Comparison of ENCODE assay signal across 21 cellular contexts in the genomic region with DNA sequence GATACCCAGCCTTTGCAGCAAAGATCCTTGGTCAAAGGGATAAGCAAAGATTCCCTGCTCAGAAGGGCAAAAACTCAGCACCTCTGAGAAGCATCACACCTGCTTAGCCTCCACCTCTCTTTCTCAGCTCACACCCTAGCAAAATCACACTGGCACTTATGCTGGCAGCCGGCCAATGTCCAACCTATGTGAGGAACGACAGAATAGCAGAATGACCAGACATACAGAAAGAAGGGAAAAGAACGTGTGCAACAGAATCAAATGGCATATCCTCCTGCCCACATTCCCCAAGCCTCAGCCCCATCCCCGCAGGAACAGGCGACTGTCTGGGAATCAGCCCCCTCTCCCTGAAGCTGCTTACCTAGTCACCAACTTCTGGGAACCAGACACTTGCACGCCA. TPM values are rescaled to one million over a fixed set of nuclear protein-coding genes. Genes with fewer than 3 reads are reported as not detected.
DNase-seq lines count a peak whose midpoint lies in the region; FAIRE-seq and TF ChIP-seq lines count a peak whose summit lies in the region.
"Had no signal": no experiment of that assay in that cellular context is flagged by ENCODE, and none has a peak within 500 bp of the region (broad histone marks: within the 10 kb centered on the region; RNA-seq: fewer than 3 reads in every experiment).

No MANE protein-coding gene starts in this region.

- peaks cover 0 to 44% (median 33%) of the 10 kb centered on the region in 4 donors for H3K4me1 ChIP-seq in sigmoid colon

- H3K27me3 Mint-ChIP-seq in T-helper 2 cell treated with Interferon-gamma antibody and Interleukin-4, amounts not matched to agents 5 μg/mL and 100 μg/mL, for 36 hours (ENCODE audit: low read depth): no peaks in the 10 kb centered on the region
- no peaks in the 10 kb centered on the region for H3K27me3 Mint-ChIP-seq in dendritic cell treated with granulocyte-macrophage colony-stimulating factor and Interleukin-4, amounts not matched to agents 40 ng/mL and 50 ng/mL, for 4 days

- no peak for FAIRE-seq in D721Med (lab: Jason Lieb, UNC)
- FAIRE-seq: astrocyte had no signal

- no peak for DNase-seq in T-helper 2 cell treated with Interferon-gamma antibody and Interleukin-4, amounts not matched to agents 5 μg/mL and 100 μg/mL, for 36 hours (ENCODE audit: low spot score)
- DNase-seq in T-helper 2 cell (no peak), NCI-H69 (lab: John Stamatoyannopoulos, UW) (peak; percentile 5), sigmoid colon (no peak), D721Med (ENCODE audit: insufficient read length, low spot score) (no peak), COLO668 (lab: John Stamatoyannopoulos, UW; ENCODE audit: unreplicated experiment) (no peak), iPS-NIHi7 (ENCODE audit: extremely low spot score) (no peak)
- DNase-seq: activated naive CD4-positive, alpha-beta T cell treated with anti-CD3 and anti-CD28 coated beads for 36 hours; EL; erythroblast; HFFc6; NCI-H187; NCI-H446 treated with DMSO at 0.1 percent for 48 hours; PC-9; stimulated activated naive CD8-positive, alpha-beta T cell treated with anti-CD3 and anti-CD28 coated beads, Interleukin-15, Interleukin-2, amounts not matched to agents 100 U/mL and 50 U/mL, for 24 hours had no signal

- no peaks in the 10 kb centered on the region for H3K27me3 ChIP-seq in sigmoid colon

- no peak overlapping the region for H3K27ac Mint-ChIP-seq in T-helper 2 cell treated with Interferon-gamma antibody and Interleukin-4, amounts not matched to agents 5 μg/mL and 100 μg/mL, for 36 hours
- no peak overlapping the region for H3K27ac Mint-ChIP-seq in dendritic cell treated with granulocyte-macrophage colony-stimulating factor and Interleukin-4, amounts not matched to agents 40 ng/mL and 50 ng/mL, for 4 days
- H3K27ac Mint-ChIP-seq: HFFc6 had no signal

- peak overlapping the region; percentile 74 for H3K4me3 Mint-ChIP-seq in T-helper 2 cell treated with Interferon-gamma antibody and Interleukin-4, amounts not matched to agents 5 μg/mL and 100 μg/mL, for 36 hours
- H3K4me3 Mint-ChIP-seq in dendritic cell treated with granulocyte-macrophage colony-stimulating factor and Interleukin-4, amounts not matched to agents 40 ng/mL and 50 ng/mL, for 4 days: peak overlapping the region; percentile 33
- H3K4me3 Mint-ChIP-seq: HFFc6 had no signal

- peak overlapping the region; percentile 1 to 41 (median 36) for H3K27ac ChIP-seq in sigmoid colon
- H3K27ac ChIP-seq: PC-9, SK-N-MC had no signal

- WGBS in sigmoid colon, 2 donors: 63 to 84% methylated on average over 6 of the region's 6 CpGs

- H3K9me3 ChIP-seq in sigmoid colon: no peaks in the 10 kb centered on the region

- no peak for TF ChIP-seq POLR2A in sigmoid colon (IDR thresholded peaks at IDR 0.05)

- no peaks in the 10 kb centered on the region for H3K36me3 ChIP-seq in sigmoid colon

- no peaks in the 10 kb centered on the region for H3K9me3 Mint-ChIP-seq in T-helper 2 cell treated with Interferon-gamma antibody and Interleukin-4, amounts not matched to agents 5 μg/mL and 100 μg/mL, for 36 hours
- peaks cover 7% of the 10 kb centered on the region for H3K9me3 Mint-ChIP-seq in dendritic cell treated with granulocyte-macrophage colony-stimulating factor and Interleukin-4, amounts not matched to agents 40 ng/mL and 50 ng/mL, for 4 days
- H3K9me3 Mint-ChIP-seq: activated naive CD4-positive, alpha-beta T cell treated with anti-CD3 and anti-CD28 coated beads for 36 hours; HFFc6 had no signal

- no peaks in the 10 kb centered on the region for H3K36me3 Mint-ChIP-seq in T-helper 2 cell treated with Interferon-gamma antibody and Interleukin-4, amounts not matched to agents 5 μg/mL and 100 μg/mL, for 36 hours (ENCODE audit: low read depth)
- peaks cover 35% of the 10 kb centered on the region for H3K36me3 Mint-ChIP-seq in dendritic cell treated with granulocyte-macrophage colony-stimulating factor and Interleukin-4, amounts not matched to agents 40 ng/mL and 50 ng/mL, for 4 days (ENCODE audit: low read depth)

- intact Hi-C loops in dendritic cell treated with granulocyte-macrophage colony-stimulating factor and Interleukin-4, amounts not matched to agents 40 ng/mL and 50 ng/mL, for 4 days (cut with micrococcal nuclease): no loop called here
- intact Hi-C loops in sigmoid colon (cut with DNase I): no loop called here

- no peak for TF ChIP-seq EP300 in sigmoid colon (IDR thresholded peaks at IDR 0.05)

- H3K4me3 ChIP-seq in sigmoid colon: no peak overlapping the region
- H3K4me3 ChIP-seq: coronary artery, PC-9, SK-N-MC had no signal

- peaks cover 66% of the 10 kb centered on the region for H3K4me1 Mint-ChIP-seq in T-helper 2 cell treated with Interferon-gamma antibody and Interleukin-4, amounts not matched to agents 5 μg/mL and 100 μg/mL, for 36 hours (ENCODE audit: low read depth)
- peaks cover 65% of the 10 kb centered on the region for H3K4me1 Mint-ChIP-seq in dendritic cell treated with granulocyte-macrophage colony-stimulating factor and Interleukin-4, amounts not matched to agents 40 ng/mL and 50 ng/mL, for 4 days (ENCODE audit: low read depth)

- no peak for TF ChIP-seq CTCF in sigmoid colon (IDR thresholded peaks at IDR 0.05)
- TF ChIP-seq CTCF in D721Med (IDR thresholded peaks at IDR 0.05; ENCODE audit: insufficient read depth, missing control alignments): no peak

RNA-seq across cellular contexts. Expression of gene ADORA3, which starts 0.7 kb away (rescaled TPM):
- total RNA-seq in sigmoid colon: 10 to 100 TPM in 2 of 4 donors, 1 to 10 TPM in 2; 3.0 to 12.8 (median 10.4) TPM
- 10 to 100 TPM in 1 of 3 donors, 1 to 10 TPM in 2; 3.0 to 20.6 (median 5.4) TPM for polyA plus RNA-seq in sigmoid colon
- total RNA-seq: A172; activated naive CD4-positive, alpha-beta T cell treated with anti-CD3 and anti-CD28 coated beads for 36 hours; astrocyte; HFFc6; PC-9 had no signal
- polyA plus RNA-seq: neural cell had no signal

RNA-seq across cellular contexts. Expression of gene TMIGD3, which starts 0.7 kb away (rescaled TPM):
- 1 to 10 TPM; 1.9 to 7.5 (median 5.1) TPM for total RNA-seq in sigmoid colon
- 10 to 100 TPM in 1 of 3 donors, 1 to 10 TPM in 2; 3.4 to 29.8 (median 6.6) TPM for polyA plus RNA-seq in sigmoid colon
- total RNA-seq: A172; activated naive CD4-positive, alpha-beta T cell treated with anti-CD3 and anti-CD28 coated beads for 36 hours; astrocyte; HFFc6; PC-9 had no signal
- polyA plus RNA-seq: neural cell had no signal

RNA-seq across cellular contexts. Expression of gene C1orf162, which starts 30.3 kb away (rescaled TPM):
- total RNA-seq in sigmoid colon: 10 to 100 TPM; 15.7 to 31.0 (median 21.5) TPM
- 10 to 100 TPM; 22.8 to 27.0 (median 24.3) TPM for polyA plus RNA-seq in sigmoid colon
- total RNA-seq: A172 had no signal

RNA-seq across cellular contexts. Expression of gene ATP5PB, which starts 54.8 kb away (rescaled TPM):
- total RNA-seq in sigmoid colon: 100 to 1,000 TPM; 157 to 217 (median 196) TPM
- 100 to 1,000 TPM; 515 to 849 (median 620) TPM for polyA plus RNA-seq in sigmoid colon

RNA-seq across cellular contexts. Expression of gene WDR77, which starts 55.0 kb away (rescaled TPM):
- 10 to 100 TPM; 16.3 to 23.8 (median 20.1) TPM for total RNA-seq in sigmoid colon
- 10 to 100 TPM; 13.8 to 29.5 (median 15.5) TPM for polyA plus RNA-seq in sigmoid colon
